Comparison of ENCODE assay signal across 36 cellular contexts in genomic region chr5:78335976-78336375, GRCh38.
"Had no signal": no experiment of that assay in that cellular context is flagged by ENCODE, and none has a peak within 500 bp of the region (broad histone marks: within the 10 kb centered on the region; RNA-seq: fewer than 3 reads in every experiment).

No MANE protein-coding gene starts in this region.

- H3K9me3 ChIP-seq: adrenal gland, Peyer's patch had no signal

- H3K27me3 ChIP-seq: adrenal gland, MG63, Peyer's patch, SJSA1 had no signal

- H3K4me3 ChIP-seq: adrenal gland, MG63, Peyer's patch, SJSA1 had no signal

- H3K36me3 ChIP-seq: adrenal gland, MG63, Peyer's patch, SJSA1 had no signal

- FAIRE-seq: bronchial epithelial cell had no signal

- H3K4me1 ChIP-seq: adrenal gland, Peyer's patch, SJSA1 had no signal

- ATAC-seq: activated naive CD4-positive, alpha-beta T cell treated with anti-CD3 and anti-CD28 coated beads, Interleukin-2, amount 50 U/mL, for 72 hours; activated T-cell treated with anti-CD3 and anti-CD28 coated beads, Interleukin-2, amount 50 U/mL, for 4 hours; PC-3 had no signal

- DNase-seq: activated B cell treated with CpG ODN at 0.5 μM for 24 hours; activated CD4-positive, alpha-beta memory T cell treated with anti-CD3 and anti-CD28 coated beads for 36 hours; activated CD4-positive, alpha-beta T cell treated with anti-CD3 and anti-CD28 coated beads for 4 hours; activated CD4-positive, alpha-beta T cell treated with anti-CD3 and anti-CD28 coated beads, Interleukin-2, amount 50 U/mL, for 1 hour; activated CD4-positive, CD25-positive, alpha-beta regulatory T cell treated with anti-CD3 and anti-CD28 coated beads, Interleukin-2, amount 50 U/mL, for 72 hours; activated CD8-positive, alpha-beta memory T cell treated with anti-CD3 and anti-CD28 coated beads, Interleukin-2, amount 50 U/mL, for 4 hours; activated gamma-delta T cell treated with Interleukin-2 at 50 U/mL for 16 hours; activated naive CD4-positive, alpha-beta T cell treated with anti-CD3 and anti-CD28 coated beads for 36 hours; activated T-cell treated with anti-CD3 and anti-CD28 coated beads for 4 hours; activated T-cell treated with anti-CD3 and anti-CD28 coated beads, Interleukin-2, amount 50 U/mL, for 4 hours; caudate nucleus; cerebellar nuclear complex; MG63; NCI-H1048; NCI-H1105 treated with DMSO at 0.1 percent for 48 hours; NCI-H1436; NCI-H1694; NCI-H1930; NCI-H2081 treated with DMSO at 0.1 percent for 48 hours; NCI-H226; NCI-H446 treated with DMSO at 0.1 percent for 48 hours; NCI-H524; NK-92 treated with Interleukin-12 subunit alpha and Interleukin-12 subunit beta, amount 100 ng/mL, for 24 hours; PC-3; Peyer's patch; RPMI8226; SHP77 treated with DMSO at 0.1 percent for 48 hours; SW 1271; T-helper 1 cell; T-helper 2 cell; T-helper 9 cell had no signal

- H3K27ac ChIP-seq: adrenal gland, Peyer's patch, SJSA1, VCaP had no signal
